In the genomic region with DNA sequence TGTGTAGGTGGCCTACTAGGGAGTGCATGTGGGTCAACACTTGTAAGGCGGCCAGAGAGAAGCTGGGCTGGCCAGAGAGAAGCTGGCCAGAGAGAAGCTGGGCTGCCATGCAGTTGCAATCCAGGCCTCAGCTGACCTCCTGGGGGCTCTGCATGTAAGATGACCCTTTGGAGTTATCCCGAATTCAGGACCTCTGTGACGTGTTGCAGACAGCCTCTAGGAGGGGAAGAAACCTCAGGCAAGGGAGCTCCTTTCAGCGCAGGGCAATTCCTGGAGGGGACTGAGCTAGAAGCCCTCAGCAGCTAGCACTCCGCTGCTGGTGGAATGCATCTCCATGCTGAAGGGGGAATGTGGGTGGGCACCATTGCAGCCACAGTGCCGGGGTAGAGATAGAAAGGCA, we compare ENCODE assay signal across 25 cellular contexts. TPM values are rescaled to one million over a fixed set of nuclear protein-coding genes. Genes with fewer than 3 reads are reported as not detected.
"Had no signal": no experiment of that assay in that cellular context is flagged by ENCODE, and none has a peak within 500 bp of the region (broad histone marks: within the 10 kb centered on the region; RNA-seq: fewer than 3 reads in every experiment).

No MANE protein-coding gene starts in this region.

- H2AFZ ChIP-seq: hepatocyte had no signal

- ATAC-seq: activated CD8-positive, alpha-beta T cell treated with anti-CD3 and anti-CD28 coated beads for 36 hours; activated naive CD4-positive, alpha-beta T cell treated with anti-CD3 and anti-CD28 coated beads, Interleukin-2, amount 50 U/mL, for 72 hours; effector memory CD8-positive, alpha-beta T cell; left cardiac atrium; lower lobe of right lung; naive thymus-derived CD8-positive, alpha-beta T cell; upper lobe of right lung had no signal

- H3K79me2 ChIP-seq: hepatocyte had no signal

- H3K27me3 ChIP-seq: breast epithelium, dorsolateral prefrontal cortex, esophagus muscularis mucosa, hepatocyte, thyroid gland, upper lobe of right lung had no signal

- DNase-seq: activated CD4-positive, alpha-beta T cell treated with anti-CD3 and anti-CD28 coated beads, Interleukin-2, amount 10 ng/mL, durations not matched to agents 7 days and 5 days; activated CD4-positive, CD25-positive, alpha-beta regulatory T cell treated with anti-CD3 and anti-CD28 coated beads, Interleukin-2, amount 50 U/mL, for 72 hours; activated CD8-positive, alpha-beta T cell treated with anti-CD3 and anti-CD28 coated beads for 36 hours; activated gamma-delta T cell; dorsolateral prefrontal cortex; effector memory CD8-positive, alpha-beta T cell; glutamatergic neuron; left cardiac atrium; lower lobe of right lung; naive thymus-derived CD8-positive, alpha-beta T cell; stimulated activated CD4-positive, alpha-beta T cell treated with anti-CD3 and anti-CD28 coated beads, Interleukin-15, amount 100 ng/mL, for 24 hours; stimulated activated naive CD4-positive, alpha-beta T cell; T-helper 2 cell; thyroid gland; upper lobe of right lung had no signal

- H3K27ac ChIP-seq: breast epithelium, esophagus muscularis mucosa, hepatocyte, lower lobe of right lung, thyroid gland, upper lobe of right lung, VCaP had no signal

- H3K4me1 Mint-ChIP-seq: activated CD4-positive, alpha-beta T cell treated with anti-CD3 and anti-CD28 coated beads, Interleukin-2, amount 10 ng/mL, durations not matched to agents 7 days and 5 days; central memory CD8-positive, alpha-beta T cell; naive thymus-derived CD8-positive, alpha-beta T cell had no signal

- H3K4me2 ChIP-seq: hepatocyte, smooth muscle cell had no signal

- H3K9me3 Mint-ChIP-seq: activated CD4-positive, alpha-beta T cell treated with anti-CD3 and anti-CD28 coated beads, Interleukin-2, amount 10 ng/mL, durations not matched to agents 7 days and 5 days; activated CD8-positive, alpha-beta T cell treated with anti-CD3 and anti-CD28 coated beads for 36 hours; activated T-helper 1 cell treated with anti-CD3 and anti-CD28 coated beads, Interleukin-12 subunit alpha, Interleukin-12 subunit beta, Interleukin-2, Interleukin-4 antibody, amounts not matched to agents 30 ng/mL and 10 ng/mL and 1 ng/mL, durations not matched to agents 14 hours and 24 hours and 36 hours had no signal

- H3K4me3 Mint-ChIP-seq: activated CD4-positive, alpha-beta T cell treated with anti-CD3 and anti-CD28 coated beads, Interleukin-2, amount 10 ng/mL, durations not matched to agents 7 days and 5 days; activated CD8-positive, alpha-beta T cell treated with anti-CD3 and anti-CD28 coated beads for 36 hours; activated T-helper 1 cell treated with anti-CD3 and anti-CD28 coated beads, Interleukin-12 subunit alpha, Interleukin-12 subunit beta, Interleukin-2, Interleukin-4 antibody, amounts not matched to agents 30 ng/mL and 10 ng/mL and 1 ng/mL, durations not matched to agents 14 hours and 24 hours and 36 hours; central memory CD8-positive, alpha-beta T cell; effector memory CD8-positive, alpha-beta T cell; naive thymus-derived CD8-positive, alpha-beta T cell had no signal

- H3K4me1 ChIP-seq: breast epithelium, esophagus muscularis mucosa, lower lobe of right lung, thyroid gland, upper lobe of right lung had no signal

- H3K27ac Mint-ChIP-seq: activated CD4-positive, alpha-beta T cell treated with anti-CD3 and anti-CD28 coated beads, Interleukin-2, amount 10 ng/mL, durations not matched to agents 7 days and 5 days; activated CD8-positive, alpha-beta T cell treated with anti-CD3 and anti-CD28 coated beads for 36 hours; activated naive CD4-positive, alpha-beta T cell treated with anti-CD3 and anti-CD28 coated beads, Interleukin-2, amount 50 U/mL, for 72 hours; activated T-helper 1 cell treated with anti-CD3 and anti-CD28 coated beads, Interleukin-12 subunit alpha, Interleukin-12 subunit beta, Interleukin-2, Interleukin-4 antibody, amounts not matched to agents 30 ng/mL and 10 ng/mL and 1 ng/mL, durations not matched to agents 14 hours and 24 hours and 36 hours; effector memory CD8-positive, alpha-beta T cell had no signal

- H3K36me3 ChIP-seq: breast epithelium, esophagus muscularis mucosa, lower lobe of right lung, thyroid gland, upper lobe of right lung had no signal

- H3K9me3 ChIP-seq: breast epithelium, esophagus muscularis mucosa, lower lobe of right lung, thyroid gland, upper lobe of right lung had no signal

- H3K4me3 ChIP-seq: breast epithelium, dorsolateral prefrontal cortex, esophagus muscularis mucosa, hepatocyte, lower lobe of right lung, smooth muscle cell, thyroid gland, upper lobe of right lung had no signal

RNA-seq across cellular contexts. Expression of gene KBTBD12, which starts 15.8 kb away (rescaled TPM):
- total RNA-seq: activated CD4-positive, alpha-beta T cell treated with anti-CD3 and anti-CD28 coated beads, Interleukin-2, amount 10 ng/mL, durations not matched to agents 7 days and 5 days; activated CD8-positive, alpha-beta T cell treated with anti-CD3 and anti-CD28 coated beads for 36 hours; activated naive CD4-positive, alpha-beta T cell treated with anti-CD3 and anti-CD28 coated beads, Interleukin-2, amount 50 U/mL, for 72 hours; activated T-helper 1 cell treated with anti-CD3 and anti-CD28 coated beads, Interleukin-12 subunit alpha, Interleukin-12 subunit beta, Interleukin-2, Interleukin-4 antibody, amounts not matched to agents 30 ng/mL and 10 ng/mL and 1 ng/mL, durations not matched to agents 14 hours and 24 hours and 36 hours; astrocyte; naive thymus-derived CD8-positive, alpha-beta T cell; osteoblast; smooth muscle cell had no signal
